ENCODE assay signal across 10 cellular contexts in genomic region chr6:44254957-44255808, GRCh38. TPM values are rescaled to one million over a fixed set of nuclear protein-coding genes. Genes with fewer than 3 reads are reported as not detected.
DNase-seq lines count a peak whose midpoint lies in the region; ATAC-seq and TF ChIP-seq lines count a peak whose summit lies in the region.
"Had no signal": no experiment of that assay in that cellular context is flagged by ENCODE, and none has a peak within 500 bp of the region (broad histone marks: within the 10 kb centered on the region; RNA-seq: fewer than 3 reads in every experiment).

No MANE protein-coding gene starts in this region.

- H2BK12ac ChIP-seq in mesenchymal stem cell (ENCODE audit: low read length in 2 of 2), result peak overlapping the region in 1 of 2 experiments; percentile 15

- H3K9me3 ChIP-seq in BLaER1 (no peaks in the 10 kb centered on the region), mesenchymal stem cell (ENCODE audit: control insufficient read depth, low read length) (no peaks in the 10 kb centered on the region), colonic mucosa (no peaks in the 10 kb centered on the region)

- H3K27ac ChIP-seq in BLaER1 (peak overlapping the region; percentile 88; the same call in 1 of the 2 replicates), mesenchymal stem cell (ENCODE audit: low read length, poor library complexity, severe bottlenecking) (peak overlapping the region; percentile 19), colonic mucosa (no peak overlapping the region)
- H3K27ac ChIP-seq: SK-N-MC had no signal

- peaks cover 84% of the 10 kb centered on the region for H4K20me1 ChIP-seq in BLaER1

- H2AFZ ChIP-seq in mesenchymal stem cell (ENCODE audit: low read depth, low read length), result no peak overlapping the region

- peaks cover 73% of the 10 kb centered on the region for H3K4me1 Mint-ChIP-seq in activated CD8-positive, alpha-beta memory T cell treated with anti-CD3 and anti-CD28 coated beads, Interleukin-2, amount 10 ng/mL, durations not matched to agents 7 days and 5 days

- no peaks in the 10 kb centered on the region for H3K27me3 Mint-ChIP-seq in activated CD8-positive, alpha-beta memory T cell treated with anti-CD3 and anti-CD28 coated beads, Interleukin-2, amount 10 ng/mL, durations not matched to agents 7 days and 5 days

- intact Hi-C loops in colonic mucosa (cut with DNase I), result no loop called here

- H3K4me3 ChIP-seq in BLaER1 (peak overlapping the region; percentile 90), mesenchymal stem cell (ENCODE audit: insufficient read depth in 1 of 2, low read depth in 1 of 2, low read length in 2 of 2) (peak overlapping the region in 1 of 2 experiments; percentile 81), colonic mucosa (no peak overlapping the region)

- no peak overlapping the region for H2AK5ac ChIP-seq in mesenchymal stem cell (ENCODE audit: low read length, severe bottlenecking)

- peaks cover 7% of the 10 kb centered on the region for H3K79me1 ChIP-seq in mesenchymal stem cell (replicated peaks; ENCODE audit: low read length, poor library complexity, severe bottlenecking)

- H3K4me2 ChIP-seq in BLaER1 (peak overlapping the region; percentile 99), mesenchymal stem cell (ENCODE audit: low read length, poor library complexity, severe bottlenecking) (no peak overlapping the region)

- whole genome bisulfite sequencing in mesenchymal stem cell, result 82% methylated on average over 18 of the region's 19 CpGs

- no peak overlapping the region for H2BK5ac ChIP-seq in mesenchymal stem cell (ENCODE audit: low read depth, low read length, poor library complexity, severe bottlenecking)

- H4K8ac ChIP-seq in mesenchymal stem cell (ENCODE audit: low read length), result no peak overlapping the region

- no peak for TF ChIP-seq CTCF in colonic mucosa (IDR thresholded peaks at IDR 0.05)

- H3K14ac ChIP-seq in mesenchymal stem cell (ENCODE audit: low read length in 2 of 2), result no peak overlapping the region

- H3K4me3 Mint-ChIP-seq in activated CD8-positive, alpha-beta memory T cell treated with anti-CD3 and anti-CD28 coated beads, Interleukin-2, amount 10 ng/mL, durations not matched to agents 7 days and 5 days, result peak overlapping the region; percentile 90

- peak overlapping the region; percentile 87 for H3K27ac Mint-ChIP-seq in activated CD8-positive, alpha-beta memory T cell treated with anti-CD3 and anti-CD28 coated beads, Interleukin-2, amount 10 ng/mL, durations not matched to agents 7 days and 5 days

- H3K4me1 ChIP-seq in BLaER1 (peaks cover 64% of the 10 kb centered on the region), mesenchymal stem cell (ENCODE audit: control insufficient read depth, insufficient read depth, low read depth, low read length) (peaks cover 19% of the 10 kb centered on the region), colonic mucosa (peaks cover 8% of the 10 kb centered on the region)

- H3K27me3 ChIP-seq in BLaER1 (no peaks in the 10 kb centered on the region), mesenchymal stem cell (ENCODE audit: control insufficient read depth in 1 of 2, insufficient read depth in 1 of 2, low read length in 2 of 2) (no peaks in the 10 kb centered on the region), colonic mucosa (no peaks in the 10 kb centered on the region)

- H3K23ac ChIP-seq in mesenchymal stem cell (ENCODE audit: low read length in 2 of 2), result no peak overlapping the region

- CTCF ChIA-PET in activated CD8-positive, alpha-beta memory T cell treated with anti-CD3 and anti-CD28 coated beads, Interleukin-2, amount 10 ng/mL, durations not matched to agents 7 days and 5 days (lab: Charles Lee), result interaction anchor here (0.5 to 5.5 kb wide), 11 partner anchors 7 to 482 kb away, joined by 3 to 55 read pairs (median 6); partner anchors contain the start of gene HSP90AB1

- H3K36me3 ChIP-seq in BLaER1, result peaks cover 77% of the 10 kb centered on the region
- peaks cover 58 to 76% of the 10 kb centered on the region in 2 experiments for H3K36me3 ChIP-seq in mesenchymal stem cell (ENCODE audit: control insufficient read depth in 1 of 2, insufficient read depth in 2 of 2, low read depth in 1 of 2, low read length in 2 of 2)
- peaks cover 34% of the 10 kb centered on the region for H3K36me3 ChIP-seq in colonic mucosa

- H4K91ac ChIP-seq in mesenchymal stem cell (ENCODE audit: low read length), result peak overlapping the region; percentile 49

- H3K9me3 Mint-ChIP-seq in activated CD8-positive, alpha-beta memory T cell treated with anti-CD3 and anti-CD28 coated beads, Interleukin-2, amount 10 ng/mL, durations not matched to agents 7 days and 5 days (ENCODE audit: low read depth), result no peaks in the 10 kb centered on the region

- no peak overlapping the region for H3K4ac ChIP-seq in mesenchymal stem cell (ENCODE audit: low read depth in 1 of 2, low read length in 2 of 2)

- peak; percentile 38 for DNase-seq in HT-29 (ENCODE audit: low spot score)
- no peak for DNase-seq in activated CD8-positive, alpha-beta memory T cell treated with anti-CD3 and anti-CD28 coated beads, Interleukin-2, amount 10 ng/mL, durations not matched to agents 7 days and 5 days
- DNase-seq in mesenchymal stem cell, result no peak
- no peak for DNase-seq in colonic mucosa

- no peak for ATAC-seq in activated CD8-positive, alpha-beta memory T cell treated with anti-CD3 and anti-CD28 coated beads, Interleukin-2, amount 10 ng/mL, durations not matched to agents 7 days and 5 days
- no peak for ATAC-seq in HG03469 (IDR thresholded peaks at IDR 0.05; ENCODE audit: unreplicated experiment)
- ATAC-seq in HG03135 (IDR thresholded peaks at IDR 0.05; ENCODE audit: unreplicated experiment), result no peak
- no peak for ATAC-seq in HG03039 (IDR thresholded peaks at IDR 0.05; ENCODE audit: unreplicated experiment)

- no peak overlapping the region for H3K18ac ChIP-seq in mesenchymal stem cell (ENCODE audit: low read depth in 1 of 2, low read length in 2 of 2)

- H2BK15ac ChIP-seq in mesenchymal stem cell (ENCODE audit: low read depth, poor library complexity, severe bottlenecking), result no peak overlapping the region

- no peak overlapping the region for H2BK120ac ChIP-seq in mesenchymal stem cell (ENCODE audit: low read depth, low read length)

- H3K36me3 Mint-ChIP-seq in activated CD8-positive, alpha-beta memory T cell treated with anti-CD3 and anti-CD28 coated beads, Interleukin-2, amount 10 ng/mL, durations not matched to agents 7 days and 5 days, result peaks cover 51% of the 10 kb centered on the region

- H3K9ac ChIP-seq in BLaER1 (peak overlapping the region; percentile 88), mesenchymal stem cell (ENCODE audit: low read length) (peak overlapping the region; percentile 95), colonic mucosa (ENCODE audit: low read depth in 2 of 2, low read length in 2 of 2) (no peak overlapping the region)

RNA-seq across cellular contexts. Expression of gene SLC35B2, which starts 2.1 kb away (rescaled TPM):
- total RNA-seq in HT-29 (2014; rRNA removed; shearing (Covaris generic)), result 189 and 193 TPM in 2 replicates
- total RNA-seq in activated CD8-positive, alpha-beta memory T cell treated with anti-CD3 and anti-CD28 coated beads, Interleukin-2, amount 10 ng/mL, durations not matched to agents 7 days and 5 days, result 10 to 100 TPM; 28.0 to 39.6 TPM
- polyA plus RNA-seq in mesenchymal stem cell (2013, experiment 1 of 2), result 80.8 TPM
- 81.8 TPM for polyA plus RNA-seq in mesenchymal stem cell (2013, experiment 2 of 2)
- total RNA-seq in colonic mucosa, result 10 to 100 TPM; 42.7 to 52.2 TPM

RNA-seq across cellular contexts. Expression of gene HSP90AB1, which starts 8.3 kb away (rescaled TPM):
- total RNA-seq in HT-29 (2014; rRNA removed; shearing (Covaris generic)), result 751 and 810 TPM in 2 replicates
- 1,000 to 10,000 TPM in 1 of 2 experiments, 100 to 1,000 TPM in 1; 734 to 1,112 TPM for total RNA-seq in activated CD8-positive, alpha-beta memory T cell treated with anti-CD3 and anti-CD28 coated beads, Interleukin-2, amount 10 ng/mL, durations not matched to agents 7 days and 5 days
- 545 TPM for polyA plus RNA-seq in mesenchymal stem cell (2013, experiment 1 of 2)
- 525 TPM for polyA plus RNA-seq in mesenchymal stem cell (2013, experiment 2 of 2)
- total RNA-seq in colonic mucosa, result 1,000 to 10,000 TPM in 1 of 2 donors, 100 to 1,000 TPM in 1; 409 to 1,163 TPM

RNA-seq across cellular contexts. Expression of gene NFKBIE, which starts 10.2 kb away (rescaled TPM):
- 11.2 and 19.3 TPM in 2 replicates for total RNA-seq in HT-29 (2014; rRNA removed; shearing (Covaris generic))
- 10 to 100 TPM; 24.5 to 37.7 TPM for total RNA-seq in activated CD8-positive, alpha-beta memory T cell treated with anti-CD3 and anti-CD28 coated beads, Interleukin-2, amount 10 ng/mL, durations not matched to agents 7 days and 5 days
- 4.9 TPM for polyA plus RNA-seq in mesenchymal stem cell (2013, experiment 1 of 2)
- 4.8 TPM for polyA plus RNA-seq in mesenchymal stem cell (2013, experiment 2 of 2)
- total RNA-seq in colonic mucosa, result 10 to 100 TPM; 11.9 to 18.8 TPM

RNA-seq across cellular contexts. Expression of gene TMEM151B, which starts 15.1 kb away (rescaled TPM):
- not detected in 2 replicates for total RNA-seq in HT-29 (2014; rRNA removed; shearing (Covaris generic))
- under 1 TPM in 1 of 2 experiments, not detected in 1; 0.06 TPM for total RNA-seq in activated CD8-positive, alpha-beta memory T cell treated with anti-CD3 and anti-CD28 coated beads, Interleukin-2, amount 10 ng/mL, durations not matched to agents 7 days and 5 days
- polyA plus RNA-seq in mesenchymal stem cell (2013, experiment 1 of 2), result not detected
- not detected for polyA plus RNA-seq in mesenchymal stem cell (2013, experiment 2 of 2)
- total RNA-seq in colonic mucosa, result under 1 TPM; 0.12 to 0.19 TPM
- total RNA-seq: glomerular endothelial cell had no signal

RNA-seq across cellular contexts. Expression of gene SLC29A1, which starts 31.8 kb away (rescaled TPM):
- total RNA-seq in HT-29 (2014; rRNA removed; shearing (Covaris generic)), result 30.8 and 33.4 TPM in 2 replicates
- total RNA-seq in activated CD8-positive, alpha-beta memory T cell treated with anti-CD3 and anti-CD28 coated beads, Interleukin-2, amount 10 ng/mL, durations not matched to agents 7 days and 5 days, result 10 to 100 TPM; 39.8 to 49.9 TPM
- polyA plus RNA-seq in mesenchymal stem cell (2013, experiment 1 of 2), result 31.6 TPM
- 29.2 TPM for polyA plus RNA-seq in mesenchymal stem cell (2013, experiment 2 of 2)
- 10 to 100 TPM; 17.0 to 19.1 TPM for total RNA-seq in colonic mucosa

Comparison
In these comparisons a context has a peak if more than half of its experiments do, and no peak if none do; other contexts are left out.
1. H3K9ac ChIP-seq: peak in BLaER1 (single experiment) and mesenchymal stem cell (single experiment); none in colonic mucosa (0 of 2).